In genomic region chr1:32770741-32771548, GRCh38 we compare ENCODE assay signal across 17 cellular contexts.
"Had no signal": no experiment of that assay in that cellular context is flagged by ENCODE, and none has a peak within 500 bp of the region (broad histone marks: within the 10 kb centered on the region; RNA-seq: fewer than 3 reads in every experiment).

No MANE protein-coding gene starts in this region.

- H3K9me3 ChIP-seq: heart right ventricle, prostate gland, right lobe of liver, upper lobe of left lung had no signal

- H3K4me1 ChIP-seq: right lobe of liver had no signal

- DNase-seq: activated CD4-positive, alpha-beta memory T cell treated with anti-CD3 and anti-CD28 coated beads for 36 hours; activated CD8-positive, alpha-beta memory T cell treated with anti-CD3 and anti-CD28 coated beads, Interleukin-2, amount 50 U/mL, for 4 hours; central memory CD4-positive, alpha-beta T cell; cortex of kidney; effector CD8-positive, alpha-beta T cell; heart right ventricle; naive B cell; nucleus accumbens; right lobe of liver; stimulated activated CD4-positive, alpha-beta T cell treated with anti-CD3 and anti-CD28 coated beads, Interleukin-2, amount 100 ng/mL, for 24 hours; stimulated activated naive B cell treated with anti-CD40 and anti-IgM and Interleukin-4, amounts not matched to agents 10 μg/mL and 1 μg/mL and 100 μg/mL, for 72 hours; substantia nigra; SW 1271 had no signal

- H3K27ac ChIP-seq: heart right ventricle, right lobe of liver, upper lobe of left lung had no signal

- H3K36me3 ChIP-seq: prostate gland had no signal

- H3K4me3 Mint-ChIP-seq: activated CD4-positive, alpha-beta memory T cell treated with anti-CD3 and anti-CD28 coated beads for 36 hours; naive B cell; stimulated activated naive B cell treated with anti-CD40 and anti-IgM and Interleukin-4, amounts not matched to agents 10 μg/mL and 1 μg/mL and 100 μg/mL, for 72 hours; T-helper 2 cell treated with Interferon-gamma antibody and Interleukin-4, amounts not matched to agents 5 μg/mL and 100 μg/mL, for 36 hours had no signal

- ATAC-seq: activated CD4-positive, CD25-positive, alpha-beta regulatory T cell treated with anti-CD3 and anti-CD28 coated beads, Interleukin-2, amount 50 U/mL, for 24 hours; right lobe of liver; stimulated activated naive B cell treated with anti-CD40 and anti-IgM and Interleukin-4, amounts not matched to agents 10 μg/mL and 1 μg/mL and 100 μg/mL, for 72 hours had no signal

- H3K27me3 Mint-ChIP-seq: activated CD4-positive, alpha-beta memory T cell treated with anti-CD3 and anti-CD28 coated beads for 36 hours; naive B cell; stimulated activated naive B cell treated with anti-CD40 and anti-IgM and Interleukin-4, amounts not matched to agents 10 μg/mL and 1 μg/mL and 100 μg/mL, for 72 hours had no signal

- H3K9me3 Mint-ChIP-seq: activated CD4-positive, alpha-beta memory T cell treated with anti-CD3 and anti-CD28 coated beads for 36 hours; naive B cell; stimulated activated naive B cell treated with anti-CD40 and anti-IgM and Interleukin-4, amounts not matched to agents 10 μg/mL and 1 μg/mL and 100 μg/mL, for 72 hours; T-helper 2 cell treated with Interferon-gamma antibody and Interleukin-4, amounts not matched to agents 5 μg/mL and 100 μg/mL, for 36 hours had no signal

- H3K4me3 ChIP-seq: heart right ventricle, prostate gland, right lobe of liver, upper lobe of left lung had no signal

- H3K27ac Mint-ChIP-seq: activated CD4-positive, alpha-beta memory T cell treated with anti-CD3 and anti-CD28 coated beads for 36 hours; stimulated activated naive B cell treated with anti-CD40 and anti-IgM and Interleukin-4, amounts not matched to agents 10 μg/mL and 1 μg/mL and 100 μg/mL, for 72 hours; T-helper 2 cell treated with Interferon-gamma antibody and Interleukin-4, amounts not matched to agents 5 μg/mL and 100 μg/mL, for 36 hours had no signal

- H3K27me3 ChIP-seq: heart right ventricle, right lobe of liver, upper lobe of left lung had no signal
